In the genomic region with DNA sequence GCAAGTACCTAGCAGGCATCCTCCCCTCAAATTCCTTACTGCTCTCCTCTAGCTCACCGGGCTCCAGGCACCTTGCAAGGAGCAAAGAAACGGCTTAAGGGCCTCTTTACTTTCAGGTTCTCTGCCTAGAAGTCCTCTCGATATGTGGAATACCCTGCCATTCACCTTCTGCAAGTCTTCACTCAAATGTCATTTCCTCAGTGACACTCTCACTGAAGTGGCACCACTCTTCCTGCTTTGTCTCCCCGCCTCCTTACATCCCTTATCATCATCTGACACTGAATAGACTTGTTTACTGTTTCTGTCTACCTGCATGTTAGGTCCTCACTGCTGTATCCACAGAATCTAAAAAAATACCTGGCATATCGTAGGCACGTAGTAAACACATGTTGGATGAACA, we compare ENCODE assay signal across 2 cellular contexts.
TF ChIP-seq lines count a peak whose summit lies in the region.

No MANE protein-coding gene starts in this region.

TF ChIP-seq in SK-N-SH, 30 proteins besides CTCF, POLR2A, EP300 and RAD21 (continued from another document):
- TF ChIP-seq POLR2AphosphoS5 (IDR thresholded peaks at IDR 0.05; ENCODE audit: low read depth, low read length) (no peak), GATA2 (CRISPR knock-in tag; IDR thresholded peaks at IDR 0.05) (no peak), EZH2phosphoT487 (IDR thresholded peaks at IDR 0.05; ENCODE audit: borderline replicate concordance, low read depth) (no peak), SMC3 (IDR thresholded peaks at IDR 0.05; ENCODE audit: low read depth, low read length) (no peak), MEF2A (IDR thresholded peaks at IDR 0.05; ENCODE audit: borderline replicate concordance, low read depth) (no peak), GABPA (IDR thresholded peaks at IDR 0.05; ENCODE audit: low read depth) (no peak), JUND (IDR thresholded peaks at IDR 0.05) (no peak), RFX5 (IDR thresholded peaks at IDR 0.05; ENCODE audit: low read length) (no peak)
- TF ChIP-seq, protein P1, sequence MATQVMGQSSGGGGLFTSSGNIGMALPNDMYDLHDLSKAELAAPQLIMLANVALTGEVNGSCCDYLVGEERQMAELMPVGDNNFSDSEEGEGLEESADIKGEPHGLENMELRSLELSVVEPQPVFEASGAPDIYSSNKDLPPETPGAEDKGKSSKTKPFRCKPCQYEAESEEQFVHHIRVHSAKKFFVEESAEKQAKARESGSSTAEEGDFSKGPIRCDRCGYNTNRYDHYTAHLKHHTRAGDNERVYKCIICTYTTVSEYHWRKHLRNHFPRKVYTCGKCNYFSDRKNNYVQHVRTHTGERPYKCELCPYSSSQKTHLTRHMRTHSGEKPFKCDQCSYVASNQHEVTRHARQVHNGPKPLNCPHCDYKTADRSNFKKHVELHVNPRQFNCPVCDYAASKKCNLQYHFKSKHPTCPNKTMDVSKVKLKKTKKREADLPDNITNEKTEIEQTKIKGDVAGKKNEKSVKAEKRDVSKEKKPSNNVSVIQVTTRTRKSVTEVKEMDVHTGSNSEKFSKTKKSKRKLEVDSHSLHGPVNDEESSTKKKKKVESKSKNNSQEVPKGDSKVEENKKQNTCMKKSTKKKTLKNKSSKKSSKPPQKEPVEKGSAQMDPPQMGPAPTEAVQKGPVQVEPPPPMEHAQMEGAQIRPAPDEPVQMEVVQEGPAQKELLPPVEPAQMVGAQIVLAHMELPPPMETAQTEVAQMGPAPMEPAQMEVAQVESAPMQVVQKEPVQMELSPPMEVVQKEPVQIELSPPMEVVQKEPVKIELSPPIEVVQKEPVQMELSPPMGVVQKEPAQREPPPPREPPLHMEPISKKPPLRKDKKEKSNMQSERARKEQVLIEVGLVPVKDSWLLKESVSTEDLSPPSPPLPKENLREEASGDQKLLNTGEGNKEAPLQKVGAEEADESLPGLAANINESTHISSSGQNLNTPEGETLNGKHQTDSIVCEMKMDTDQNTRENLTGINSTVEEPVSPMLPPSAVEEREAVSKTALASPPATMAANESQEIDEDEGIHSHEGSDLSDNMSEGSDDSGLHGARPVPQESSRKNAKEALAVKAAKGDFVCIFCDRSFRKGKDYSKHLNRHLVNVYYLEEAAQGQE (IDR thresholded peaks at IDR 0.05; ENCODE audit: low read depth, low read length): no peak
- TF ChIP-seq, protein P2, sequence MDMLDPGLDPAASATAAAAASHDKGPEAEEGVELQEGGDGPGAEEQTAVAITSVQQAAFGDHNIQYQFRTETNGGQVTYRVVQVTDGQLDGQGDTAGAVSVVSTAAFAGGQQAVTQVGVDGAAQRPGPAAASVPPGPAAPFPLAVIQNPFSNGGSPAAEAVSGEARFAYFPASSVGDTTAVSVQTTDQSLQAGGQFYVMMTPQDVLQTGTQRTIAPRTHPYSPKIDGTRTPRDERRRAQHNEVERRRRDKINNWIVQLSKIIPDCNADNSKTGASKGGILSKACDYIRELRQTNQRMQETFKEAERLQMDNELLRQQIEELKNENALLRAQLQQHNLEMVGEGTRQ (IDR thresholded peaks at IDR 0.05; ENCODE audit: borderline replicate concordance, low read depth, low read length): no peak
TF ChIP-seq in SK-N-SH: peak in this region for 0.

TF ChIP-seq in SK-N-SH treated with all-trans-retinoic acid at 6 μM for 48 hours, 23 proteins besides CTCF, POLR2A, EP300 and RAD21 (continued from another document):
- TF ChIP-seq, protein P3, sequence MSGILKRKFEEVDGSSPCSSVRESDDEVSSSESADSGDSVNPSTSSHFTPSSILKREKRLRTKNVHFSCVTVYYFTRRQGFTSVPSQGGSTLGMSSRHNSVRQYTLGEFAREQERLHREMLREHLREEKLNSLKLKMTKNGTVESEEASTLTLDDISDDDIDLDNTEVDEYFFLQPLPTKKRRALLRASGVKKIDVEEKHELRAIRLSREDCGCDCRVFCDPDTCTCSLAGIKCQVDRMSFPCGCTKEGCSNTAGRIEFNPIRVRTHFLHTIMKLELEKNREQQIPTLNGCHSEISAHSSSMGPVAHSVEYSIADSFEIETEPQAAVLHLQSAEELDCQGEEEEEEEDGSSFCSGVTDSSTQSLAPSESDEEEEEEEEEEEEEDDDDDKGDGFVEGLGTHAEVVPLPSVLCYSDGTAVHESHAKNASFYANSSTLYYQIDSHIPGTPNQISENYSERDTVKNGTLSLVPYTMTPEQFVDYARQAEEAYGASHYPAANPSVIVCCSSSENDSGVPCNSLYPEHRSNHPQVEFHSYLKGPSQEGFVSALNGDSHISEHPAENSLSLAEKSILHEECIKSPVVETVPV (CRISPR knock-in tag; IDR thresholded peaks at IDR 0.05): no peak
- TF ChIP-seq ZNF565 (CRISPR knock-in tag; conservative IDR thresholded peaks at IDR 0.05; ENCODE audit: low read depth) (no peak), CREB5 (CRISPR knock-in tag; IDR thresholded peaks at IDR 0.05; ENCODE audit: low read depth) (no peak), ESRRG (CRISPR knock-in tag; IDR thresholded peaks at IDR 0.05) (no peak), ZNF70 (CRISPR knock-in tag; IDR thresholded peaks at IDR 0.05) (no peak)
